In the genomic region with DNA sequence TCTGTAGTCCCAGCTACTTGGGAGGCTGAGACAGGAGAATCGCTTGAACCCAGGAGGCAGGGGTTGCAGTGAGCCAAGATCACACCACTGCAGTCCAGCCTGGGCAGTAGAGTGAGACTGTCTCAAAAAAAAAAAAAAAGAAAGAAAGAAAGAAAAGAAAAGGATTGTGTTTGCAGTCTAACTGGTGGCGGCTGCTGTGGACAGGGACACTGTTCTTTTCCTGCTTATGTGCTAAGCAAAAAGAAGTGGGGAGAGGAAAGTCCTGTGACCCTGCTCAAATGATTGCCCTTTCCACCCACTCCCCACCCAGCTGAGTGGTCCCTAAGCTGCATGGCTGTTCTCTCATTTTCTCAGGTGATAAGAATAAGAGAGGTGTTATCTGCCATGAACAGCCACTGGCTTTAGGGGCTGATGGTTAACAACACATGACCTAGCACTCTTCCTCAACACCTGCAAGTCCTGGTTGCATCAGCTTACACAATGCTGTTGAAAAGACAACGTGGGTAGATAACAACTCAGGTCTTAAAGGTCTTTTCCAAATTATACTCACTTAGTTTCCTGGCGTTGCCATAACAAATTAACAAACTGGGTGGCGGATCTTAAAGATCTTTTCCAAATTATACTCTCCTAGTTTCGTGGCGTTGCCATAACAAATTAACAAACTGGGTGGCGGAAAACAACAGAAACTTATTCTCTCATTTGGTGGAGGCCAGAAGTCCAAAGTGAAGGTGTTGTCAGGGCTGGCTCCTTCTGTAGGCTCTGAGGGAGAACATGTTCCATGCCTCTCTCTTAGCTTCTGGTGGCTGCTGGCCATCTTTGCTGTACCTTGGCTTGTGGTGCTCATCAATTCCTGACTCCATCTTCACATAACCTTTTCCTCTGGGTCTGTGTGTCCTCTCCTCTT, we compare ENCODE assay signal across 1 cellular context.
A peak's percentile ranks its signal among the peaks of the same experiment; 100 is the strongest.
TF ChIP-seq lines count a peak whose summit lies in the region.

No MANE protein-coding gene starts in this region.

TF ChIP-seq in K562, 482 proteins besides CTCF, POLR2A, EP300 and RAD21 (continued from another document and continues in another):
- TF ChIP-seq, protein P1, sequence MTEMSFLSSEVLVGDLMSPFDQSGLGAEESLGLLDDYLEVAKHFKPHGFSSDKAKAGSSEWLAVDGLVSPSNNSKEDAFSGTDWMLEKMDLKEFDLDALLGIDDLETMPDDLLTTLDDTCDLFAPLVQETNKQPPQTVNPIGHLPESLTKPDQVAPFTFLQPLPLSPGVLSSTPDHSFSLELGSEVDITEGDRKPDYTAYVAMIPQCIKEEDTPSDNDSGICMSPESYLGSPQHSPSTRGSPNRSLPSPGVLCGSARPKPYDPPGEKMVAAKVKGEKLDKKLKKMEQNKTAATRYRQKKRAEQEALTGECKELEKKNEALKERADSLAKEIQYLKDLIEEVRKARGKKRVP (CRISPR knock-in tag; IDR thresholded peaks at IDR 0.05) = peak; percentile 98
- TF ChIP-seq, protein P2, sequence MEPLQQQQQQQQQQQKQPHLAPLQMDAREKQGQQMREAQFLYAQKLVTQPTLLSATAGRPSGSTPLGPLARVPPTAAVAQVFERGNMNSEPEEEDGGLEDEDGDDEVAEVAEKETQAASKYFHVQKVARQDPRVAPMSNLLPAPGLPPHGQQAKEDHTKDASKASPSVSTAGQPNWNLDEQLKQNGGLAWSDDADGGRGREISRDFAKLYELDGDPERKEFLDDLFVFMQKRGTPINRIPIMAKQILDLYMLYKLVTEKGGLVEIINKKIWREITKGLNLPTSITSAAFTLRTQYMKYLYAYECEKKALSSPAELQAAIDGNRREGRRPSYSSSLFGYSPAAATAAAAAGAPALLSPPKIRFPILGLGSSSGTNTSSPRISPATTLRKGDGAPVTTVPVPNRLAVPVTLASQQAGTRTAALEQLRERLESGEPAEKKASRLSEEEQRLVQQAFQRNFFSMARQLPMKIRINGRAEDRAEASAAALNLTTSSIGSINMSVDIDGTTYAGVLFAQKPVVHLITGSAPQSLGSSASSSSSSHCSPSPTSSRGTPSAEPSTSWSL (CRISPR knock-in tag; IDR thresholded peaks at IDR 0.05; ENCODE audit: borderline replicate concordance) = no peak
- TF ChIP-seq, protein P3, sequence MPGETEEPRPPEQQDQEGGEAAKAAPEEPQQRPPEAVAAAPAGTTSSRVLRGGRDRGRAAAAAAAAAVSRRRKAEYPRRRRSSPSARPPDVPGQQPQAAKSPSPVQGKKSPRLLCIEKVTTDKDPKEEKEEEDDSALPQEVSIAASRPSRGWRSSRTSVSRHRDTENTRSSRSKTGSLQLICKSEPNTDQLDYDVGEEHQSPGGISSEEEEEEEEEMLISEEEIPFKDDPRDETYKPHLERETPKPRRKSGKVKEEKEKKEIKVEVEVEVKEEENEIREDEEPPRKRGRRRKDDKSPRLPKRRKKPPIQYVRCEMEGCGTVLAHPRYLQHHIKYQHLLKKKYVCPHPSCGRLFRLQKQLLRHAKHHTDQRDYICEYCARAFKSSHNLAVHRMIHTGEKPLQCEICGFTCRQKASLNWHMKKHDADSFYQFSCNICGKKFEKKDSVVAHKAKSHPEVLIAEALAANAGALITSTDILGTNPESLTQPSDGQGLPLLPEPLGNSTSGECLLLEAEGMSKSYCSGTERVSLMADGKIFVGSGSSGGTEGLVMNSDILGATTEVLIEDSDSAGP (CRISPR knock-in tag; IDR thresholded peaks at IDR 0.05) = no peak
- TF ChIP-seq ARID2 (IDR thresholded peaks at IDR 0.05) = 0 out of 2 replicates have a peak, but pooled peaks have one; percentile 47
- peak; percentile 86 for TF ChIP-seq SP1 (CRISPR knock-in tag; IDR thresholded peaks at IDR 0.05)
- TF ChIP-seq ZNF584 (CRISPR knock-in tag; IDR thresholded peaks at IDR 0.05; ENCODE audit: low read depth) = peak; percentile 91
- TF ChIP-seq MBD2 (IDR thresholded peaks at IDR 0.05; ENCODE audit: borderline replicate concordance, low read depth) = peak; percentile 90
- peak; percentile 97 for TF ChIP-seq SMAD4 (CRISPR knock-in tag; conservative IDR thresholded peaks at IDR 0.05)
- TF ChIP-seq EP400 (IDR thresholded peaks at IDR 0.05) = peak; percentile 98
- TF ChIP-seq, protein P4, sequence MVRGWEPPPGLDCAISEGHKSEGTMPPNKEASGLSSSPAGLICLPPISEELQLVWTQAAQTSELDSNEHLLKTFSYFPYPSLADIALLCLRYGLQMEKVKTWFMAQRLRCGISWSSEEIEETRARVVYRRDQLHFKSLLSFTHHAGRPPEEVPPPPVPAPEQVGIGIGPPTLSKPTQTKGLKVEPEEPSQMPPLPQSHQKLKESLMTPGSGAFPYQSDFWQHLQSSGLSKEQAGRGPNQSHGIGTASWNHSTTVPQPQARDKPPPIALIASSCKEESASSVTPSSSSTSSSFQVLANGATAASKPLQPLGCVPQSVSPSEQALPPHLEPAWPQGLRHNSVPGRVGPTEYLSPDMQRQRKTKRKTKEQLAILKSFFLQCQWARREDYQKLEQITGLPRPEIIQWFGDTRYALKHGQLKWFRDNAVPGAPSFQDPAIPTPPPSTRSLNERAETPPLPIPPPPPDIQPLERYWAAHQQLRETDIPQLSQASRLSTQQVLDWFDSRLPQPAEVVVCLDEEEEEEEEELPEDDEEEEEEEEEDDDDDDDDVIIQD (CRISPR knock-in tag; IDR thresholded peaks at IDR 0.05) = peak; percentile 21; the same call in 1 of the 2 replicates
- peak; percentile 95 for TF ChIP-seq MTA1 (IDR thresholded peaks at IDR 0.05; ENCODE audit: borderline replicate concordance)
- TF ChIP-seq MAFF (IDR thresholded peaks at IDR 0.05; ENCODE audit: low read length) = peak; percentile 79
- TF ChIP-seq ZNF764 (CRISPR knock-in tag; IDR thresholded peaks at IDR 0.05; ENCODE audit: low read depth) = no peak
- TF ChIP-seq ESRRB (CRISPR knock-in tag; IDR thresholded peaks at IDR 0.05; ENCODE audit: borderline replicate concordance) = no peak
- TF ChIP-seq, protein P5, sequence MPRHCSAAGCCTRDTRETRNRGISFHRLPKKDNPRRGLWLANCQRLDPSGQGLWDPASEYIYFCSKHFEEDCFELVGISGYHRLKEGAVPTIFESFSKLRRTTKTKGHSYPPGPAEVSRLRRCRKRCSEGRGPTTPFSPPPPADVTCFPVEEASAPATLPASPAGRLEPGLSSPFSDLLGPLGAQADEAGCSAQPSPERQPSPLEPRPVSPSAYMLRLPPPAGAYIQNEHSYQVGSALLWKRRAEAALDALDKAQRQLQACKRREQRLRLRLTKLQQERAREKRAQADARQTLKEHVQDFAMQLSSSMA (CRISPR knock-in tag; IDR thresholded peaks at IDR 0.05) = no peak
- TF ChIP-seq, protein P6, sequence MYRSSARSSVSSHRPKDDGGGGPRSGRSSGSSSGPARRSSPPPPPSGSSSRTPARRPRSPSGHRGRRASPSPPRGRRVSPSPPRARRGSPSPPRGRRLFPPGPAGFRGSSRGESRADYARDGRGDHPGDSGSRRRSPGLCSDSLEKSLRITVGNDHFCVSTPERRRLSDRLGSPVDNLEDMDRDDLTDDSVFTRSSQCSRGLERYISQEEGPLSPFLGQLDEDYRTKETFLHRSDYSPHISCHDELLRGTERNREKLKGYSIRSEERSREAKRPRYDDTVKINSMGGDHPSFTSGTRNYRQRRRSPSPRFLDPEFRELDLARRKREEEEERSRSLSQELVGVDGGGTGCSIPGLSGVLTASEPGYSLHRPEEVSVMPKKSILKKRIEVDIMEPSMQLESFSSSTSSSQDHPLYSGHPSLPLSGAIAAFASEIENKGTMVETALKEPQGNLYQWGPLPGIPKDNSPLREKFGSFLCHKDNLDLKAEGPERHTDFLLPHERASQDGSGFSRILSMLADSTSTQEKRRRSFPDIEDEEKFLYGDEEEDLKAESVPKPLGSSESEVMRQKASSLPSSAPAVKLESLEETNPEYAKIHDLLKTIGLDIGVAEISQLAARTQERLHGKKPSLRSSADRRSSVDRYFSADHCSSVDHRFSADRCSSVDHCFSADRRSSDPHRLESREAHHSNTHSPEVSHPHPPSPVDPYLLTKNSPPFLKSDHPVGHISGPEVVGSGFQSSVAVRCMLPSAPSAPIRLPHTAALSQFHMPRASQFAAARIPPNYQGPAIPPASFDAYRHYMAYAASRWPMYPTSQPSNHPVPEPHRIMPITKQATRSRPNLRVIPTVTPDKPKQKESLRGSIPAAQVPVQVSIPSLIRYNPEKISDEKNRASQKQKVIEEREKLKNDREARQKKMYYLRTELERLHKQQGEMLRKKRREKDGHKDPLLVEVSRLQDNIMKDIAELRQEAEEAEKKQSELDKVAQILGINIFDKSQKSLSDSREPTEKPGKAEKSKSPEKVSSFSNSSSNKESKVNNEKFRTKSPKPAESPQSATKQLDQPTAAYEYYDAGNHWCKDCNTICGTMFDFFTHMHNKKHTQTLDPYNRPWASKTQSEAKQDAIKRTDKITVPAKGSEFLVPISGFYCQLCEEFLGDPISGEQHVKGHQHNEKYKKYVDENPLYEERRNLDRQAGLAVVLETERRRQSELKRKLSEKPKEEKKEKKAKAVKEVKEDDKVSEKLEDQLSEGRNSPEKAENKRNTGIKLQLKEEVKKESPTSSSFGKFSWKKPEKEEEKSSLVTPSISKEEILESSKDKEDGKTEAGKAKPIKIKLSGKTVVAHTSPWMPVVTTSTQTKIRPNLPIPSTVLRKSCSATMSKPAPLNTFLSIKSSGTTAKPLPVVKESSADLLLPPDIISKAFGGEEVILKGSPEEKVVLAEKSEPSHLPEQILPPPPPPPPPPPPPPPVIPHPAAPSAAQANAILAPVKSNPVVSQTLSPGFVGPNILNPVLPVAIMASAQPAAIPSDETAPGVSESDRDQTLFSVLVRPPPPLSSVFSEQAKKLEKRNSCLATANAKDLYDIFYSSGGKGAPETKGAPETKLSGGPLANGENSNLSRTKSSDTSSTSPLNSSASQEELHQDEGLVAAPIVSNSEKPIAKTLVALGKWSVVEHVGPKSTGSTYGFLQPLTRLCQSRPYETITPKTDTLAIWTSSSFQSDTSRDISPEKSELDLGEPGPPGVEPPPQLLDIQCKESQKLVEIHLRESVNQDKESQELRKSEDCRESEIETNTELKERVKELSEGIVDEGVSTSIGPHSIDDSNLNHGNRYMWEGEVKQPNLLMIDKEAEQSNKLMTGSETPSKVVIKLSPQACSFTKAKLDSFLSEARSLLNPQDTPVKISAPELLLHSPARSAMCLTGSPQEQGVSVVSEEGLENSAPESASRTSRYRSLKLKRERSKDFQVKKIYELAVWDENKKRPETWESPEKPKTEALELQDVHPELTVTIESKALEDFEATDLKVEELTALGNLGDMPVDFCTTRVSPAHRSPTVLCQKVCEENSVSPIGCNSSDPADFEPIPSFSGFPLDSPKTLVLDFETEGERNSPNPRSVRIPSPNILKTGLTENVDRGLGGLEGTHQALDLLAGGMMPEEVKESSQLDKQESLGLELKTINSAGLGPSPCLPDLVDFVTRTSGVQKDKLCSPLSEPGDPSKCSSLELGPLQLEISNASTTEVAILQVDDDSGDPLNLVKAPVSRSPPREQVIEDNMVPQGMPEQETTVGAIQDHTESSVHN (IDR thresholded peaks at IDR 0.05; ENCODE audit: borderline replicate concordance in 1 of 2, low read depth in 1 of 2) = peak in 1 of 2 experiments; percentile 96; a peak in 2 of 4 replicates
- TF ChIP-seq, protein P7, sequence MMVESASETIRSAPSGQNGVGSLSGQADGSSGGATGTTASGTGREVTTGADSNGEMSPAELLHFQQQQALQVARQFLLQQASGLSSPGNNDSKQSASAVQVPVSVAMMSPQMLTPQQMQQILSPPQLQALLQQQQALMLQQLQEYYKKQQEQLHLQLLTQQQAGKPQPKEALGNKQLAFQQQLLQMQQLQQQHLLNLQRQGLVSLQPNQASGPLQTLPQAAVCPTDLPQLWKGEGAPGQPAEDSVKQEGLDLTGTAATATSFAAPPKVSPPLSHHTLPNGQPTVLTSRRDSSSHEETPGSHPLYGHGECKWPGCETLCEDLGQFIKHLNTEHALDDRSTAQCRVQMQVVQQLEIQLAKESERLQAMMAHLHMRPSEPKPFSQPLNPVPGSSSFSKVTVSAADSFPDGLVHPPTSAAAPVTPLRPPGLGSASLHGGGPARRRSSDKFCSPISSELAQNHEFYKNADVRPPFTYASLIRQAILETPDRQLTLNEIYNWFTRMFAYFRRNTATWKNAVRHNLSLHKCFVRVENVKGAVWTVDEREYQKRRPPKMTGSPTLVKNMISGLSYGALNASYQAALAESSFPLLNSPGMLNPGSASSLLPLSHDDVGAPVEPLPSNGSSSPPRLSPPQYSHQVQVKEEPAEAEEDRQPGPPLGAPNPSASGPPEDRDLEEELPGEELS (CRISPR knock-in tag; IDR thresholded peaks at IDR 0.05; ENCODE audit: borderline replicate concordance) = peak; percentile 50; the same call in 1 of the 2 replicates
- no peak for TF ChIP-seq SIX5 (IDR thresholded peaks at IDR 0.05; ENCODE audit: borderline replicate concordance in 1 of 2, insufficient read depth in 1 of 2, low read depth in 1 of 2, low read length in 2 of 2)
- peak; percentile 100 for TF ChIP-seq SOX6 (IDR thresholded peaks at IDR 0.05)
- TF ChIP-seq MCM3 (IDR thresholded peaks at IDR 0.05) = no peak
- TF ChIP-seq FOXJ3 (CRISPR knock-in tag; IDR thresholded peaks at IDR 0.05) = peak; percentile 87
- TF ChIP-seq ZNF778 (CRISPR knock-in tag; IDR thresholded peaks at IDR 0.05) = no peak
- TF ChIP-seq TRIM28 (IDR thresholded peaks at IDR 0.05) = peak; percentile 54; the same call in 1 of the 2 replicates
- TF ChIP-seq SIN3B (IDR thresholded peaks at IDR 0.05; ENCODE audit: low read depth) = no peak
- peak; percentile 99 for TF ChIP-seq SMARCA4 (IDR thresholded peaks at IDR 0.05)
- TF ChIP-seq, protein P8, sequence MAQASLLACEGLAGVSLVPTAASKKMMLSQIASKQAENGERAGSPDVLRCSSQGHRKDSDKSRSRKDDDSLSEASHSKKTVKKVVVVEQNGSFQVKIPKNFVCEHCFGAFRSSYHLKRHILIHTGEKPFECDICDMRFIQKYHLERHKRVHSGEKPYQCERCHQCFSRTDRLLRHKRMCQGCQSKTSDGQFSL (CRISPR knock-in tag; IDR thresholded peaks at IDR 0.05) = no peak
- TF ChIP-seq, protein P8 (tag; IDR thresholded peaks at IDR 0.05) = no peak
- peak; percentile 97 for TF ChIP-seq ZNF589 (CRISPR knock-in tag; IDR thresholded peaks at IDR 0.05; ENCODE audit: low read depth)
- 0 out of 2 replicates have a peak, but pooled peaks have one; percentile 40 for TF ChIP-seq POLR2G (IDR thresholded peaks at IDR 0.05; ENCODE audit: low read depth, low read length)
- TF ChIP-seq SAFB (IDR thresholded peaks at IDR 0.05; ENCODE audit: borderline replicate concordance, low read depth, low read length) = no peak
- TF ChIP-seq RBM15 (IDR thresholded peaks at IDR 0.05; ENCODE audit: insufficient read depth, low read length) = no peak
- TF ChIP-seq SRSF1 (IDR thresholded peaks at IDR 0.05; ENCODE audit: low read depth, low read length) = no peak
- peak; percentile 27; the same call in 1 of the 2 replicates for TF ChIP-seq GABPA (tag; conservative IDR thresholded peaks at IDR 0.05; ENCODE audit: low read depth)
- TF ChIP-seq PURB (CRISPR knock-in tag; IDR thresholded peaks at IDR 0.05; ENCODE audit: low read depth) = no peak
- TF ChIP-seq ZNF3 (CRISPR knock-in tag; IDR thresholded peaks at IDR 0.05) = no peak
